ENCODE assay signal across 8 cellular contexts in genomic region chr7:35975851-35976454, GRCh38.
DNase-seq lines count a peak whose midpoint lies in the region; ATAC-seq and TF ChIP-seq lines count a peak whose summit lies in the region.

No MANE protein-coding gene starts in this region.

- POLR2A ChIA-PET in Caco-2 (lab: Charles Lee): no interaction called here
- POLR2A ChIA-PET in activated naive CD8-positive, alpha-beta T cell treated with anti-CD3 and anti-CD28 coated beads, Interleukin-2, amount 10 ng/mL, durations not matched to agents 7 days and 5 days (lab: Charles Lee): no interaction called here

- CTCF ChIA-PET in Caco-2 (lab: Charles Lee): interaction anchor here (0.6 to 1.2 kb wide), 9 partner anchors 9 to 343 kb away, joined by 3 to 14 read pairs (median 3); no protein-coding TSS in a partner anchor

- peaks cover 6% of the 10 kb centered on the region for H3K27me3 Mint-ChIP-seq in Caco-2 (ENCODE audit: insufficient read depth, unreplicated experiment)
- peaks cover 36% of the 10 kb centered on the region for H3K27me3 Mint-ChIP-seq in activated naive CD8-positive, alpha-beta T cell treated with anti-CD3 and anti-CD28 coated beads, Interleukin-2, amount 10 ng/mL, durations not matched to agents 7 days and 5 days

- H3K4me2 ChIP-seq in OCI-LY3 (ENCODE audit: low read length): no peak overlapping the region

- no peak overlapping the region for H3K27ac ChIP-seq in OCI-LY3 (ENCODE audit: low read length)

- peak; percentile 68 to 77 for DNase-seq in Caco-2
- DNase-seq in KBM-7: peak; percentile 72
- no peak for DNase-seq in activated naive CD8-positive, alpha-beta T cell treated with anti-CD3 and anti-CD28 coated beads, Interleukin-2, amount 10 ng/mL, durations not matched to agents 7 days and 5 days
- no peak for DNase-seq in left cardiac atrium
- DNase-seq in retina: peak; percentile 57
- DNase-seq in NK-92 treated with Interleukin-12 subunit alpha and Interleukin-12 subunit beta, amount 100 ng/mL, for 24 hours (lab: John Stamatoyannopoulos, UW): no peak

- H3K36me3 Mint-ChIP-seq in Caco-2 (ENCODE audit: insufficient read depth, unreplicated experiment): no peaks in the 10 kb centered on the region
- no peaks in the 10 kb centered on the region for H3K36me3 Mint-ChIP-seq in activated naive CD8-positive, alpha-beta T cell treated with anti-CD3 and anti-CD28 coated beads, Interleukin-2, amount 10 ng/mL, durations not matched to agents 7 days and 5 days

- H3K9me3 Mint-ChIP-seq in Caco-2 (ENCODE audit: unreplicated experiment): peaks cover 8% of the 10 kb centered on the region
- H3K9me3 Mint-ChIP-seq in activated naive CD8-positive, alpha-beta T cell treated with anti-CD3 and anti-CD28 coated beads, Interleukin-2, amount 10 ng/mL, durations not matched to agents 7 days and 5 days: no peaks in the 10 kb centered on the region

- BruUV-seq in Caco-2 (replicated peaks; lab: Mats Ljungman, UMichigan): no TSS peak

- H3K4me3 ChIP-seq in Caco-2 (ENCODE audit: low read depth, low read length) (no peak overlapping the region), OCI-LY3 (ENCODE audit: low read length) (no peak overlapping the region)

- H3K4me1 ChIP-seq in Caco-2: peaks cover 4% of the 10 kb centered on the region; the same call in 1 of the 2 replicates
- H3K4me1 ChIP-seq in OCI-LY3 (ENCODE audit: low read length): no peaks in the 10 kb centered on the region

- intact Hi-C loops in Caco-2 (cut with micrococcal nuclease; ENCODE audit: unreplicated experiment) (loop anchor here (1.0 to 5.0 kb wide), 2 partner anchors 59 to 269 kb away; no protein-coding TSS in a partner anchor), left cardiac atrium (cut with DNase I) (loop anchor here (2.0 to 10.0 kb wide), 2 partner anchors 59 to 61 kb away; no protein-coding TSS in a partner anchor)

- no peak overlapping the region for H3K9ac ChIP-seq in OCI-LY3 (ENCODE audit: low read length)

- H3K4me1 Mint-ChIP-seq in Caco-2 (ENCODE audit: low read depth, unreplicated experiment): peaks cover 6% of the 10 kb centered on the region
- peaks cover 5% of the 10 kb centered on the region for H3K4me1 Mint-ChIP-seq in activated naive CD8-positive, alpha-beta T cell treated with anti-CD3 and anti-CD28 coated beads, Interleukin-2, amount 10 ng/mL, durations not matched to agents 7 days and 5 days

- TF ChIP-seq CTCF in Caco-2 (IDR thresholded peaks at IDR 0.05; ENCODE audit: insufficient read depth in 1 of 2, low read depth in 1 of 2, low read length in 1 of 2, severe bottlenecking in 1 of 2, unreplicated experiment in 1 of 2) (peak; percentile 71 to 79), OCI-LY3 (IDR thresholded peaks at IDR 0.05; ENCODE audit: low read depth, low read length) (peak; percentile 85)

- 0 out of 2 replicates have a peak overlapping the region, but pooled peaks have one; percentile 35 for H2AFZ ChIP-seq in OCI-LY3 (ENCODE audit: low read depth, low read length)

- no peaks in the 10 kb centered on the region for H3K9me3 ChIP-seq in Caco-2
- no peaks in the 10 kb centered on the region for H3K9me3 ChIP-seq in OCI-LY3 (ENCODE audit: insufficient read depth, low read length)

- peak; percentile 70 for ATAC-seq in GM19025 (IDR thresholded peaks at IDR 0.05; ENCODE audit: low read depth, unreplicated experiment)
- ATAC-seq in activated naive CD8-positive, alpha-beta T cell treated with anti-CD3 and anti-CD28 coated beads, Interleukin-2, amount 10 ng/mL, durations not matched to agents 7 days and 5 days (ENCODE audit: low read depth): peak; percentile 52
- peak; percentile 71 to 78 for ATAC-seq in left cardiac atrium

- no peaks in the 10 kb centered on the region for H4K20me1 ChIP-seq in OCI-LY3 (ENCODE audit: insufficient read depth, low read length)

- in situ Hi-C loops in KBM-7 (cut with MboI; ENCODE audit: low pct_unique_long_range_greater_than_20kb, low sequenced_read_pairs): no loop called here

- H3K36me3 ChIP-seq in Caco-2 (ENCODE audit: control insufficient read depth, insufficient read depth, low read length): no peaks in the 10 kb centered on the region
- no peaks in the 10 kb centered on the region for H3K36me3 ChIP-seq in OCI-LY3 (replicated peaks; ENCODE audit: low read depth, low read length)

- H3K27ac Mint-ChIP-seq in Caco-2 (ENCODE audit: unreplicated experiment): no peak overlapping the region
- no peak overlapping the region for H3K27ac Mint-ChIP-seq in activated naive CD8-positive, alpha-beta T cell treated with anti-CD3 and anti-CD28 coated beads, Interleukin-2, amount 10 ng/mL, durations not matched to agents 7 days and 5 days

- H3K27me3 ChIP-seq in Caco-2 (replicated peaks; ENCODE audit: control insufficient read depth, insufficient read depth, low read length): no peaks in the 10 kb centered on the region
- peaks cover 14% of the 10 kb centered on the region for H3K27me3 ChIP-seq in OCI-LY3 (ENCODE audit: low read depth, low read length)

- H3K79me2 ChIP-seq in OCI-LY3 (ENCODE audit: low read length): no peaks in the 10 kb centered on the region

- no peak overlapping the region for H3K4me3 Mint-ChIP-seq in Caco-2 (ENCODE audit: unreplicated experiment)
- H3K4me3 Mint-ChIP-seq in activated naive CD8-positive, alpha-beta T cell treated with anti-CD3 and anti-CD28 coated beads, Interleukin-2, amount 10 ng/mL, durations not matched to agents 7 days and 5 days: no peak overlapping the region

Comparison
In these comparisons a context has a peak if more than half of its experiments do, and no peak if none do; other contexts are left out.
1. DNase-seq: peak in Caco-2 (2 of 2), KBM-7 (single experiment) and retina (single experiment); none in activated naive CD8-positive, alpha-beta T cell treated with anti-CD3 and anti-CD28 coated beads, Interleukin-2, amount 10 ng/mL, durations not matched to agents 7 days and 5 days (single experiment), left cardiac atrium (single experiment) and NK-92 treated with Interleukin-12 subunit alpha and Interleukin-12 subunit beta, amount 100 ng/mL, for 24 hours (single experiment).
2. Peak in every context shown above with its lines, with median percentiles within 50 percentile points of each other: ATAC-seq.